In genomic region chr5:81601912-81602311, GRCh38 we compare ENCODE assay signal across 18 cellular contexts.
A peak's percentile ranks its signal among the peaks of the same experiment; 100 is the strongest.
DNase-seq lines count a peak whose midpoint lies in the region; ATAC-seq and TF ChIP-seq lines count a peak whose summit lies in the region.
"Had no signal": no experiment of that assay in that cellular context is flagged by ENCODE, and none has a peak within 500 bp of the region (broad histone marks: within the 10 kb centered on the region; RNA-seq: fewer than 3 reads in every experiment).

No MANE protein-coding gene starts in this region.

- H3K9me3 ChIP-seq in RWPE2 (ENCODE audit: severe bottlenecking): no peaks in the 10 kb centered on the region
- H3K9me3 ChIP-seq in endodermal cell (ENCODE audit: control insufficient read depth, low read length): no peaks in the 10 kb centered on the region
- H3K9me3 ChIP-seq: pancreas, vagina had no signal

- no peak for TF ChIP-seq CTCF in RWPE2 (IDR thresholded peaks at IDR 0.05; ENCODE audit: poor library complexity, severe bottlenecking)
- TF ChIP-seq CTCF in fibroblast of the aortic adventitia (IDR thresholded peaks at IDR 0.05; ENCODE audit: insufficient read depth, low read length): no peak
- TF ChIP-seq CTCF in endodermal cell (conservative IDR thresholded peaks at IDR 0.05): no peak

- no peak overlapping the region for H3K4me3 Mint-ChIP-seq in endodermal cell
- H3K4me3 Mint-ChIP-seq: naive B cell had no signal

- H3K27ac Mint-ChIP-seq in endodermal cell: no peak overlapping the region

- H3K27me3 Mint-ChIP-seq in endodermal cell (ENCODE audit: insufficient read depth): no peaks in the 10 kb centered on the region
- H3K27me3 Mint-ChIP-seq: naive B cell had no signal

- no peaks in the 10 kb centered on the region for H3K27me3 ChIP-seq in RWPE2 (ENCODE audit: insufficient read depth, poor library complexity, severe bottlenecking)
- H3K27me3 ChIP-seq in endodermal cell (ENCODE audit: control insufficient read depth, insufficient read depth, low read length, poor library complexity, severe bottlenecking): peaks cover 9% of the 10 kb centered on the region
- H3K27me3 ChIP-seq: gastroesophageal sphincter, pancreas, vagina had no signal

- no peak overlapping the region for H3K9ac ChIP-seq in endodermal cell (ENCODE audit: extremely low read depth, low read length, poor library complexity, severe bottlenecking)

- peak; percentile 11 for DNase-seq in A172 (ENCODE audit: low spot score)
- peak; percentile 8 for DNase-seq in GM03348 (ENCODE audit: low spot score)
- no peak for DNase-seq in RWPE2 (ENCODE audit: low spot score)
- peak; percentile 12 for DNase-seq in fibroblast of the aortic adventitia (ENCODE audit: low read depth)
- DNase-seq in NOMO-1 (lab: John Stamatoyannopoulos, UW; ENCODE audit: unreplicated experiment in 2 of 2): no peak
- DNase-seq in endodermal cell: no peak
- no peak for DNase-seq in NCI-H2107 treated with DMSO at 0.1 percent for 48 hours (lab: John Stamatoyannopoulos, UW; ENCODE audit: unreplicated experiment)
- DNase-seq: naive B cell; NCI-H1694; NCI-H510A treated with DMSO at 0.1 percent for 48 hours; pancreas; SHP77 treated with DMSO at 0.1 percent for 48 hours; stimulated activated CD4-positive, alpha-beta T cell treated with anti-CD3 and anti-CD28 coated beads, Interleukin-4, amount 100 ng/mL, for 1 hour; T-helper 2 cell had no signal

- H3K27ac ChIP-seq in RWPE2 (ENCODE audit: poor library complexity, severe bottlenecking) (no peak overlapping the region), endodermal cell (ENCODE audit: low read depth, low read length) (no peak overlapping the region)
- H3K27ac ChIP-seq: gastroesophageal sphincter, pancreas, vagina had no signal

- peaks cover 2% of the 10 kb centered on the region for H3K36me3 Mint-ChIP-seq in endodermal cell (ENCODE audit: low read depth)

- ATAC-seq in RWPE2 (ENCODE audit: low read depth) (peak; percentile 53; the same call in 2 of the 3 replicates), GM21717 (IDR thresholded peaks at IDR 0.05; ENCODE audit: unreplicated experiment) (no peak)
- ATAC-seq: activated CD4-positive, CD25-positive, alpha-beta regulatory T cell treated with anti-CD3 and anti-CD28 coated beads, Interleukin-2, amount 50 U/mL, for 24 hours; gastroesophageal sphincter; pancreas had no signal

- no peak overlapping the region for H3K4me3 ChIP-seq in RWPE2 (ENCODE audit: severe bottlenecking)
- H3K4me3 ChIP-seq in fibroblast of the aortic adventitia (ENCODE audit: low read depth, low read length): no peak overlapping the region
- no peak overlapping the region for H3K4me3 ChIP-seq in endodermal cell (ENCODE audit: low read length)
- H3K4me3 ChIP-seq: gastroesophageal sphincter, pancreas, vagina had no signal

- H3K4me1 Mint-ChIP-seq in endodermal cell: peaks cover 13% of the 10 kb centered on the region

- H3K4me1 ChIP-seq in RWPE2 (ENCODE audit: insufficient read depth, poor library complexity, severe bottlenecking) (no peaks in the 10 kb centered on the region), endodermal cell (ENCODE audit: control insufficient read depth, insufficient read depth, low read length) (no peaks in the 10 kb centered on the region)
- H3K4me1 ChIP-seq: gastroesophageal sphincter, pancreas, vagina had no signal

- no CpG with 5 or more reads among the region's 1 CpG for WGBS in endodermal cell (ENCODE audit: insufficient coverage in 1 of 2, insufficient read length in 1 of 2), 2 experiments

- H3K36me3 ChIP-seq in RWPE2 (ENCODE audit: low read depth): no peaks in the 10 kb centered on the region
- H3K36me3 ChIP-seq in endodermal cell (ENCODE audit: control insufficient read depth, insufficient read depth, low read length): no peaks in the 10 kb centered on the region

- peaks cover 13% of the 10 kb centered on the region for H3K9me3 Mint-ChIP-seq in endodermal cell

Comparison
In these comparisons a context has a peak if more than half of its experiments do, and no peak if none do; other contexts are left out.
1. DNase-seq: peak in A172 (single experiment), GM03348 (single experiment) and fibroblast of the aortic adventitia (single experiment); none in RWPE2 (single experiment), NOMO-1 (0 of 2), endodermal cell (single experiment) and NCI-H2107 treated with DMSO at 0.1 percent for 48 hours (single experiment).